ENCODE assay signal across 9 cellular contexts in genomic region chr1:109252893-109253802, GRCh38. TPM values are rescaled to one million over a fixed set of nuclear protein-coding genes. Genes with fewer than 3 reads are reported as not detected.
DNase-seq lines count a peak whose midpoint lies in the region; ATAC-seq and TF ChIP-seq lines count a peak whose summit lies in the region.
"Had no signal": no experiment of that assay in that cellular context is flagged by ENCODE, and none has a peak within 500 bp of the region (broad histone marks: within the 10 kb centered on the region; RNA-seq: fewer than 3 reads in every experiment).

No MANE protein-coding gene starts in this region.

- H3K27me3 ChIP-seq in psoas muscle (ENCODE audit: insufficient read depth in 3 of 3, low read length in 2 of 3) = no peaks in the 10 kb centered on the region

- no peak overlapping the region for H3K27ac Mint-ChIP-seq in activated CD4-positive, alpha-beta memory T cell treated with anti-CD3 and anti-CD28 coated beads, Interleukin-2, amount 10 ng/mL, durations not matched to agents 7 days and 5 days

- WGBS in psoas muscle, 3 donors = 56 to 69% (median 65%) methylated on average over 33 of the region's 33 CpGs

- intact Hi-C loops in Right ventricle myocardium superior (cut with DNase I) = no loop called here
- intact Hi-C loops in psoas muscle (cut with DNase I) = no loop called here

- H3K27me3 Mint-ChIP-seq in activated CD4-positive, alpha-beta memory T cell treated with anti-CD3 and anti-CD28 coated beads, Interleukin-2, amount 10 ng/mL, durations not matched to agents 7 days and 5 days = peaks cover 20% of the 10 kb centered on the region
- H3K27me3 Mint-ChIP-seq in activated T-cell treated with anti-CD3 and anti-CD28 coated beads, Interleukin-2, amount 50 U/mL, for 4 hours (ENCODE audit: low read depth) = no peaks in the 10 kb centered on the region

- DNase-seq in COR-L47 (lab: John Stamatoyannopoulos, UW) (peak; percentile 72), RPMI7951 (ENCODE audit: low read depth) (peak; percentile 46), Right ventricle myocardium superior (peak; percentile 55), psoas muscle (peak in 1 of 2 donors; percentile 71), T1000 (lab: John Stamatoyannopoulos, UW) (no peak)
- DNase-seq in activated CD4-positive, alpha-beta memory T cell treated with anti-CD3 and anti-CD28 coated beads, Interleukin-2, amount 10 ng/mL, durations not matched to agents 7 days and 5 days = no peak
- DNase-seq in activated T-cell treated with anti-CD3 and anti-CD28 coated beads, Interleukin-2, amount 50 U/mL, for 4 hours = no peak
- DNase-seq: T-helper 1 cell had no signal

- H3K36me3 Mint-ChIP-seq in activated CD4-positive, alpha-beta memory T cell treated with anti-CD3 and anti-CD28 coated beads, Interleukin-2, amount 10 ng/mL, durations not matched to agents 7 days and 5 days (ENCODE audit: low read depth) = no peaks in the 10 kb centered on the region
- H3K36me3 Mint-ChIP-seq in activated T-cell treated with anti-CD3 and anti-CD28 coated beads, Interleukin-2, amount 50 U/mL, for 4 hours (ENCODE audit: insufficient read depth) = no peaks in the 10 kb centered on the region

- peaks cover 27% of the 10 kb centered on the region for H3K4me1 ChIP-seq in psoas muscle

- CTCF ChIA-PET in activated CD4-positive, alpha-beta memory T cell treated with anti-CD3 and anti-CD28 coated beads, Interleukin-2, amount 10 ng/mL, durations not matched to agents 7 days and 5 days (lab: Charles Lee) = interaction anchor here (0.9 to 1.7 kb wide), 3 partner anchors 11 to 279 kb away, joined by 4 read pairs; no protein-coding TSS in a partner anchor

- peak; percentile 8 for ATAC-seq in Right ventricle myocardium superior (ENCODE audit: poor library complexity)
- peak; percentile 52 to 73 (median 62) for ATAC-seq in psoas muscle
- no peak for ATAC-seq in HG03432 (IDR thresholded peaks at IDR 0.05; ENCODE audit: unreplicated experiment)
- ATAC-seq in activated T-cell treated with anti-CD3 and anti-CD28 coated beads, Interleukin-2, amount 50 U/mL, for 4 hours = no peak

- H3K9me3 ChIP-seq in psoas muscle = no peaks in the 10 kb centered on the region

- H3K4me1 Mint-ChIP-seq in activated CD4-positive, alpha-beta memory T cell treated with anti-CD3 and anti-CD28 coated beads, Interleukin-2, amount 10 ng/mL, durations not matched to agents 7 days and 5 days = peaks cover 6% of the 10 kb centered on the region
- peaks cover 6% of the 10 kb centered on the region for H3K4me1 Mint-ChIP-seq in activated T-cell treated with anti-CD3 and anti-CD28 coated beads, Interleukin-2, amount 50 U/mL, for 4 hours (ENCODE audit: low read depth)

- no peaks in the 10 kb centered on the region for H3K36me3 ChIP-seq in psoas muscle (ENCODE audit: insufficient read depth in 1 of 2, low read depth in 1 of 2)

- no peak for TF ChIP-seq CTCF in psoas muscle (IDR thresholded peaks at IDR 0.05)

- H3K27ac ChIP-seq in psoas muscle = peak overlapping the region; percentile 67

- no peak overlapping the region for H3K4me3 Mint-ChIP-seq in activated CD4-positive, alpha-beta memory T cell treated with anti-CD3 and anti-CD28 coated beads, Interleukin-2, amount 10 ng/mL, durations not matched to agents 7 days and 5 days
- H3K4me3 Mint-ChIP-seq in activated T-cell treated with anti-CD3 and anti-CD28 coated beads, Interleukin-2, amount 50 U/mL, for 4 hours = no peak overlapping the region

- POLR2A ChIA-PET in activated CD4-positive, alpha-beta memory T cell treated with anti-CD3 and anti-CD28 coated beads, Interleukin-2, amount 10 ng/mL, durations not matched to agents 7 days and 5 days (lab: Charles Lee) = interaction anchor here (1.2 kb wide), 1 partner anchor 173 kb away, joined by 3 read pairs; the partner anchor contains the start of gene PSMA5

- H3K9me3 Mint-ChIP-seq in activated CD4-positive, alpha-beta memory T cell treated with anti-CD3 and anti-CD28 coated beads, Interleukin-2, amount 10 ng/mL, durations not matched to agents 7 days and 5 days = no peaks in the 10 kb centered on the region
- H3K9me3 Mint-ChIP-seq in activated T-cell treated with anti-CD3 and anti-CD28 coated beads, Interleukin-2, amount 50 U/mL, for 4 hours = no peaks in the 10 kb centered on the region

- H3K4me3 ChIP-seq in psoas muscle = peak overlapping the region; percentile 47

RNA-seq across cellular contexts. Expression of gene CELSR2, which starts 3.8 kb away (rescaled TPM):
- 1.2 and 1.5 TPM in 2 replicates for total RNA-seq in RPMI7951 (2014; rRNA removed; shearing (Covaris generic))
- 6.3 TPM for total RNA-seq in Right ventricle myocardium superior
- 10 to 100 TPM in 2 of 4 donors, 1 to 10 TPM in 2; 5.7 to 12.5 (median 10.6) TPM for total RNA-seq in psoas muscle
- polyA plus RNA-seq in psoas muscle = 1 to 10 TPM in 2 of 3 donors, under 1 TPM in 1; 0.69 to 6.9 (median 3.7) TPM
- total RNA-seq in activated CD4-positive, alpha-beta memory T cell treated with anti-CD3 and anti-CD28 coated beads, Interleukin-2, amount 10 ng/mL, durations not matched to agents 7 days and 5 days = 1 to 10 TPM; 2.0 to 2.2 TPM
- 1 to 10 TPM; 1.4 to 2.2 (median 1.5) TPM for total RNA-seq in activated T-cell treated with anti-CD3 and anti-CD28 coated beads, Interleukin-2, amount 50 U/mL, for 4 hours

RNA-seq across cellular contexts. Expression of gene PSRC1, which starts 29.8 kb away (rescaled TPM):
- 70.0 and 74.6 TPM in 2 replicates for total RNA-seq in RPMI7951 (2014; rRNA removed; shearing (Covaris generic))
- 0.73 TPM for total RNA-seq in Right ventricle myocardium superior
- total RNA-seq in psoas muscle = 1 to 10 TPM in 1 of 4 donors, under 1 TPM in 3; 0.54 to 1.7 (median 0.57) TPM
- 1 to 10 TPM in 2 of 3 donors, under 1 TPM in 1; 0.14 to 2.0 (median 1.3) TPM for polyA plus RNA-seq in psoas muscle
- 10 to 100 TPM; 27.0 to 28.7 TPM for total RNA-seq in activated CD4-positive, alpha-beta memory T cell treated with anti-CD3 and anti-CD28 coated beads, Interleukin-2, amount 10 ng/mL, durations not matched to agents 7 days and 5 days
- total RNA-seq in activated T-cell treated with anti-CD3 and anti-CD28 coated beads, Interleukin-2, amount 50 U/mL, for 4 hours = under 1 TPM; 0.24 to 0.51 (median 0.37) TPM

RNA-seq across cellular contexts. Expression of gene SARS1, which starts 39.4 kb away (rescaled TPM):
- 145 and 147 TPM in 2 replicates for total RNA-seq in RPMI7951 (2014; rRNA removed; shearing (Covaris generic))
- total RNA-seq in Right ventricle myocardium superior (92.8 TPM), psoas muscle (100 to 1,000 TPM in 2 of 4 donors, 10 to 100 TPM in 2; 76.4 to 155 (median 123) TPM)
- 100 to 1,000 TPM; 105 to 150 (median 150) TPM for polyA plus RNA-seq in psoas muscle
- total RNA-seq in activated CD4-positive, alpha-beta memory T cell treated with anti-CD3 and anti-CD28 coated beads, Interleukin-2, amount 10 ng/mL, durations not matched to agents 7 days and 5 days = 100 to 1,000 TPM; 193 to 195 TPM
- total RNA-seq in activated T-cell treated with anti-CD3 and anti-CD28 coated beads, Interleukin-2, amount 50 U/mL, for 4 hours = 100 to 1,000 TPM; 166 to 207 (median 201) TPM

RNA-seq across cellular contexts. Expression of gene MYBPHL, which starts 53.7 kb away (rescaled TPM):
- not detected in 2 replicates for total RNA-seq in RPMI7951 (2014; rRNA removed; shearing (Covaris generic))
- total RNA-seq in Right ventricle myocardium superior = 0.73 TPM
- total RNA-seq in psoas muscle = 1 to 10 TPM in 2 of 4 donors, under 1 TPM in 2; 0.57 to 2.2 (median 1.3) TPM
- polyA plus RNA-seq in psoas muscle = under 1 TPM in 2 of 3 donors, not detected in 1; 0.17 to 0.55 TPM
- total RNA-seq in activated CD4-positive, alpha-beta memory T cell treated with anti-CD3 and anti-CD28 coated beads, Interleukin-2, amount 10 ng/mL, durations not matched to agents 7 days and 5 days = not detected
- not detected for total RNA-seq in activated T-cell treated with anti-CD3 and anti-CD28 coated beads, Interleukin-2, amount 50 U/mL, for 4 hours

Comparison
In these comparisons a context has a peak if more than half of its experiments do, and no peak if none do; other contexts are left out.
1. DNase-seq: peak in COR-L47 (single experiment), RPMI7951 (single experiment) and Right ventricle myocardium superior (single experiment); none in activated CD4-positive, alpha-beta memory T cell treated with anti-CD3 and anti-CD28 coated beads, Interleukin-2, amount 10 ng/mL, durations not matched to agents 7 days and 5 days (single experiment), activated T-cell treated with anti-CD3 and anti-CD28 coated beads, Interleukin-2, amount 50 U/mL, for 4 hours (single experiment) and T1000 (single experiment).
2. ATAC-seq: peak in Right ventricle myocardium superior (single experiment) and psoas muscle (4 of 4); none in HG03432 (single experiment) and activated T-cell treated with anti-CD3 and anti-CD28 coated beads, Interleukin-2, amount 50 U/mL, for 4 hours (0 of 2).
3. RNA of gene PSRC1, which starts 29.8 kb away (total RNA-seq): 70.0 to 74.6 TPM in RPMI7951 and 27.0 to 28.7 TPM in activated CD4-positive, alpha-beta memory T cell treated with anti-CD3 and anti-CD28 coated beads, Interleukin-2, amount 10 ng/mL, durations not matched to agents 7 days and 5 days; 0.73 TPM in Right ventricle myocardium superior (single experiment), 0.54 to 1.7 TPM in psoas muscle and 0.24 to 0.51 TPM in activated T-cell treated with anti-CD3 and anti-CD28 coated beads, Interleukin-2, amount 50 U/mL, for 4 hours; every median in the first group is over 10 times any median in the second.